In genomic region chr6:33427585-33428218, GRCh38 we compare ENCODE assay signal across 1 cellular context.
TF ChIP-seq lines count a peak whose summit lies in the region.

No MANE protein-coding gene starts in this region.

TF ChIP-seq in K562, 482 proteins besides CTCF, POLR2A, EP300 and RAD21 (continued from another document and continues in another):
- TF ChIP-seq CTCFL (IDR thresholded peaks at IDR 0.05; ENCODE audit: borderline replicate concordance, insufficient read depth, low read depth, low read length, poor library complexity, severe bottlenecking) (peak; percentile 54), L3MBTL2 (IDR thresholded peaks at IDR 0.05) (no peak), CREBBP (IDR thresholded peaks at IDR 0.05; ENCODE audit: low read depth, low read length) (no peak), AFF4 (CRISPR knock-in tag; IDR thresholded peaks at IDR 0.05) (no peak), ZFP30 (CRISPR knock-in tag; IDR thresholded peaks at IDR 0.05; ENCODE audit: borderline replicate concordance) (no peak), STAT5B (CRISPR knock-in tag; IDR thresholded peaks at IDR 0.05) (no peak), FOXK2 (conservative IDR thresholded peaks at IDR 0.05 in 1 of 2, IDR thresholded peaks at IDR 0.05 in 1 of 2; ENCODE audit: low read depth in 2 of 2) (no peak), ZNF551 (CRISPR knock-in tag; IDR thresholded peaks at IDR 0.05) (no peak), SREBF2 (CRISPR knock-in tag; IDR thresholded peaks at IDR 0.05) (no peak), ZNF644 (tag; IDR thresholded peaks at IDR 0.05; ENCODE audit: low read depth) (no peak), ETS2 (tag; IDR thresholded peaks at IDR 0.05; ENCODE audit: borderline replicate concordance, poor library complexity, severe bottlenecking) (no peak), BDP1 (IDR thresholded peaks at IDR 0.05; ENCODE audit: insufficient read depth, insufficient read length) (no peak), CBX1 (IDR thresholded peaks at IDR 0.05; ENCODE audit: low read depth) (no peak), BCOR (IDR thresholded peaks at IDR 0.05) (no peak), ZNF143 (CRISPR knock-in tag; IDR thresholded peaks at IDR 0.05) (no peak), MITF (IDR thresholded peaks at IDR 0.05) (peak; percentile 74), MAFG (tag; conservative IDR thresholded peaks at IDR 0.05) (no peak), ELF2 (CRISPR knock-in tag; IDR thresholded peaks at IDR 0.05) (no peak), GABPB2 (CRISPR knock-in tag; conservative IDR thresholded peaks at IDR 0.05) (no peak), HMGXB4 (CRISPR knock-in tag; IDR thresholded peaks at IDR 0.05) (no peak), ZNF668 (CRISPR knock-in tag; IDR thresholded peaks at IDR 0.05) (no peak), SP1 (CRISPR knock-in tag; IDR thresholded peaks at IDR 0.05) (no peak; the same call in 1 of the 2 replicates), GATAD2A (IDR thresholded peaks at IDR 0.05) (0 out of 2 replicates have a peak, but pooled peaks have one; percentile 16), ZC3H4 (CRISPR knock-in tag; IDR thresholded peaks at IDR 0.05; ENCODE audit: borderline replicate concordance) (no peak), DIDO1 (tag; IDR thresholded peaks at IDR 0.05; ENCODE audit: low read depth) (no peak), ZNF431 (CRISPR knock-in tag; IDR thresholded peaks at IDR 0.05) (no peak), ATF6 (CRISPR knock-in tag; IDR thresholded peaks at IDR 0.05) (no peak), ZNF263 (CRISPR knock-in tag; IDR thresholded peaks at IDR 0.05; ENCODE audit: borderline replicate concordance) (no peak), STAG1 (CRISPR knock-in tag; IDR thresholded peaks at IDR 0.05; ENCODE audit: borderline replicate concordance) (no peak), ZNF699 (CRISPR knock-in tag; IDR thresholded peaks at IDR 0.05; ENCODE audit: insufficient replicate concordance) (no peak), POLR3A (IDR thresholded peaks at IDR 0.05; ENCODE audit: borderline replicate concordance, extremely low read depth, insufficient read depth, insufficient read length) (no peak), SIN3B (IDR thresholded peaks at IDR 0.05; ENCODE audit: low read depth) (no peak), PPARD (CRISPR knock-in tag; IDR thresholded peaks at IDR 0.05) (no peak), SMAD4 (CRISPR knock-in tag; conservative IDR thresholded peaks at IDR 0.05) (no peak), RFX1 (IDR thresholded peaks at IDR 0.05) (peak; percentile 94), ZNF354B (CRISPR knock-in tag; IDR thresholded peaks at IDR 0.05) (no peak), ARID1B (IDR thresholded peaks at IDR 0.05) (no peak), CEBPB (tag; IDR thresholded peaks at IDR 0.05) (no peak), SMAD2 (IDR thresholded peaks at IDR 0.05; ENCODE audit: low read depth, low read length) (no peak), ETS1 (conservative IDR thresholded peaks at IDR 0.05; ENCODE audit: control insufficient read depth, low read depth, low read length) (peak; percentile 34; the same call in 1 of the 2 replicates), MEIS2 (IDR thresholded peaks at IDR 0.05; ENCODE audit: partially characterized antibody) (no peak), ZFX (CRISPR knock-in tag; IDR thresholded peaks at IDR 0.05) (no peak; the same call in 1 of the 2 replicates), CBFA2T2 (conservative IDR thresholded peaks at IDR 0.05) (no peak), ZNF146 (CRISPR knock-in tag; IDR thresholded peaks at IDR 0.05; ENCODE audit: unreplicated experiment) (no peak)
- TF ChIP-seq, protein P1, sequence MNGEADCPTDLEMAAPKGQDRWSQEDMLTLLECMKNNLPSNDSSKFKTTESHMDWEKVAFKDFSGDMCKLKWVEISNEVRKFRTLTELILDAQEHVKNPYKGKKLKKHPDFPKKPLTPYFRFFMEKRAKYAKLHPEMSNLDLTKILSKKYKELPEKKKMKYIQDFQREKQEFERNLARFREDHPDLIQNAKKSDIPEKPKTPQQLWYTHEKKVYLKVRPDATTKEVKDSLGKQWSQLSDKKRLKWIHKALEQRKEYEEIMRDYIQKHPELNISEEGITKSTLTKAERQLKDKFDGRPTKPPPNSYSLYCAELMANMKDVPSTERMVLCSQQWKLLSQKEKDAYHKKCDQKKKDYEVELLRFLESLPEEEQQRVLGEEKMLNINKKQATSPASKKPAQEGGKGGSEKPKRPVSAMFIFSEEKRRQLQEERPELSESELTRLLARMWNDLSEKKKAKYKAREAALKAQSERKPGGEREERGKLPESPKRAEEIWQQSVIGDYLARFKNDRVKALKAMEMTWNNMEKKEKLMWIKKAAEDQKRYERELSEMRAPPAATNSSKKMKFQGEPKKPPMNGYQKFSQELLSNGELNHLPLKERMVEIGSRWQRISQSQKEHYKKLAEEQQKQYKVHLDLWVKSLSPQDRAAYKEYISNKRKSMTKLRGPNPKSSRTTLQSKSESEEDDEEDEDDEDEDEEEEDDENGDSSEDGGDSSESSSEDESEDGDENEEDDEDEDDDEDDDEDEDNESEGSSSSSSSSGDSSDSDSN (IDR thresholded peaks at IDR 0.05; ENCODE audit: borderline replicate concordance in 1 of 2, low read depth in 2 of 2, low read length in 2 of 2): no peak
- TF ChIP-seq, protein P2, sequence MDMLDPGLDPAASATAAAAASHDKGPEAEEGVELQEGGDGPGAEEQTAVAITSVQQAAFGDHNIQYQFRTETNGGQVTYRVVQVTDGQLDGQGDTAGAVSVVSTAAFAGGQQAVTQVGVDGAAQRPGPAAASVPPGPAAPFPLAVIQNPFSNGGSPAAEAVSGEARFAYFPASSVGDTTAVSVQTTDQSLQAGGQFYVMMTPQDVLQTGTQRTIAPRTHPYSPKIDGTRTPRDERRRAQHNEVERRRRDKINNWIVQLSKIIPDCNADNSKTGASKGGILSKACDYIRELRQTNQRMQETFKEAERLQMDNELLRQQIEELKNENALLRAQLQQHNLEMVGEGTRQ (CRISPR knock-in tag; IDR thresholded peaks at IDR 0.05): peak; percentile 37; the same call in 1 of the 2 replicates
- TF ChIP-seq, protein P3, sequence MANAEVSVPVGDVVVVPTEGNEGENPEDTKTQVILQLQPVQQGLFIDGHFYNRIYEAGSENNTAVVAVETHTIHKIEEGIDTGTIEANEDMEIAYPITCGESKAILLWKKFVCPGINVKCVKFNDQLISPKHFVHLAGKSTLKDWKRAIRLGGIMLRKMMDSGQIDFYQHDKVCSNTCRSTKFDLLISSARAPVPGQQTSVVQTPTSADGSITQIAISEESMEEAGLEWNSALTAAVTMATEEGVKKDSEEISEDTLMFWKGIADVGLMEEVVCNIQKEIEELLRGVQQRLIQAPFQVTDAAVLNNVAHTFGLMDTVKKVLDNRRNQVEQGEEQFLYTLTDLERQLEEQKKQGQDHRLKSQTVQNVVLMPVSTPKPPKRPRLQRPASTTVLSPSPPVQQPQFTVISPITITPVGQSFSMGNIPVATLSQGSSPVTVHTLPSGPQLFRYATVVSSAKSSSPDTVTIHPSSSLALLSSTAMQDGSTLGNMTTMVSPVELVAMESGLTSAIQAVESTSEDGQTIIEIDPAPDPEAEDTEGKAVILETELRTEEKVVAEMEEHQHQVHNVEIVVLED (CRISPR knock-in tag; IDR thresholded peaks at IDR 0.05): 0 out of 2 replicates have a peak, but pooled peaks have one; percentile 21
- TF ChIP-seq, protein P4, sequence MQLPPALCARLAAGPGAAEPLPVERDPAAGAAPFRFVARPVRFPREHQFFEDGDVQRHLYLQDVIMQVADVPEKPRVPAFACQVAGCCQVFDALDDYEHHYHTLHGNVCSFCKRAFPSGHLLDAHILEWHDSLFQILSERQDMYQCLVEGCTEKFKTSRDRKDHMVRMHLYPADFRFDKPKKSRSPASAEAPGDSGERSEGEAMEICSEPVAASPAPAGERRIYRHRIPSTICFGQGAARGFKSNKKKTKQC (CRISPR knock-in tag; IDR thresholded peaks at IDR 0.05): 0 out of 2 replicates have a peak, but pooled peaks have one; percentile 29
